Comparison of ENCODE assay signal across 13 cellular contexts in genomic region chr17:81494984-81495383, GRCh38. TPM values are rescaled to one million over a fixed set of nuclear protein-coding genes. Genes with fewer than 3 reads are reported as not detected.
DNase-seq lines count a peak whose midpoint lies in the region; ATAC-seq, FAIRE-seq and TF ChIP-seq lines count a peak whose summit lies in the region.
"Had no signal": no experiment of that assay in that cellular context is flagged by ENCODE, and none has a peak within 500 bp of the region (broad histone marks: within the 10 kb centered on the region; RNA-seq: fewer than 3 reads in every experiment).

No MANE protein-coding gene starts in this region.

- no peak for TF ChIP-seq EP300 in H1 (IDR thresholded peaks at IDR 0.05; ENCODE audit: borderline replicate concordance in 1 of 2, low read depth in 2 of 2, low read length in 2 of 2)

- H2BK5ac ChIP-seq in H1 (ENCODE audit: low read depth, low read length): no peak overlapping the region

- H3K27me3 Mint-ChIP-seq in effector memory CD8-positive, alpha-beta T cell: peaks cover 15 to 42% of the 10 kb centered on the region in 2 donors
- peaks cover 35% of the 10 kb centered on the region for H3K27me3 Mint-ChIP-seq in activated CD8-positive, alpha-beta memory T cell treated with anti-CD3 and anti-CD28 coated beads, Interleukin-2, amount 10 ng/mL, durations not matched to agents 7 days and 5 days

- no peaks in the 10 kb centered on the region for H3K79me1 ChIP-seq in H1 (ENCODE audit: low read depth, low read length)

- H2BK15ac ChIP-seq in H1 (ENCODE audit: low read length): no peak overlapping the region

- no peaks in the 10 kb centered on the region for H3K23me2 ChIP-seq in H1 (ENCODE audit: low read depth, low read length)

- POLR2A ChIA-PET in HCT116 (lab: Charles Lee) (interaction anchor here (1.1 to 1.5 kb wide), 2 partner anchors 13 kb away, joined by 4 to 7 read pairs; no protein-coding TSS in a partner anchor), H1 (lab: Charles Lee; ENCODE audit: partially characterized antibody) (interaction anchor here (35.8 kb wide), 1 partner anchor 21 kb away, joined by 1004 read pairs; the partner anchor contains the start of genes ACTG1 and FSCN2)

- no peaks in the 10 kb centered on the region for H3K9me3 Mint-ChIP-seq in effector memory CD8-positive, alpha-beta T cell
- H3K9me3 Mint-ChIP-seq in activated CD8-positive, alpha-beta memory T cell treated with anti-CD3 and anti-CD28 coated beads, Interleukin-2, amount 10 ng/mL, durations not matched to agents 7 days and 5 days (ENCODE audit: low read depth): no peaks in the 10 kb centered on the region
- H3K9me3 Mint-ChIP-seq: HFFc6 had no signal

- H2AFZ ChIP-seq in HCT116 (ENCODE audit: low read depth, low read length, poor library complexity, severe bottlenecking): no peak overlapping the region
- no peak overlapping the region for H2AFZ ChIP-seq in H1 (ENCODE audit: low read length)

- no peak overlapping the region for H3K23ac ChIP-seq in H1 (ENCODE audit: insufficient read length)

- H3K36me3 ChIP-seq in HCT116 (ENCODE audit: control insufficient read depth in 1 of 2, insufficient read depth in 2 of 2, low read length in 2 of 2): no peaks in the 10 kb centered on the region
- no peaks in the 10 kb centered on the region for H3K36me3 ChIP-seq in H1 (ENCODE audit: control insufficient read depth in 2 of 4, insufficient read depth in 4 of 4, low read length in 3 of 4)
- no peaks in the 10 kb centered on the region for H3K36me3 ChIP-seq in lower lobe of right lung
- H3K36me3 ChIP-seq: Peyer's patch, uterus had no signal

- peaks cover 12 to 33% of the 10 kb centered on the region in 2 experiments for H3K4me1 ChIP-seq in HCT116 (ENCODE audit: control insufficient read depth in 1 of 2, insufficient read depth in 2 of 2, low read length in 2 of 2)
- H3K4me1 ChIP-seq in H1 (replicated peaks in 1 of 4; ENCODE audit: control insufficient read depth in 3 of 4, insufficient read depth in 4 of 4, low read length in 3 of 4): peaks cover 3 to 16% (median 10%) of the 10 kb centered on the region in 4 experiments
- H3K4me1 ChIP-seq in lower lobe of right lung: peaks cover 12% of the 10 kb centered on the region
- H3K4me1 ChIP-seq: uterus had no signal

- H3K9ac ChIP-seq in HCT116 (ENCODE audit: low read length) (no peak overlapping the region), H1 (replicated peaks in 1 of 4; ENCODE audit: extremely low read depth in 1 of 4, low read depth in 3 of 4, low read length in 3 of 4) (no peak overlapping the region)

- no peak for FAIRE-seq in H1 (lab: Jason Lieb, UNC)

- ATAC-seq in HCT116: peak; percentile 77
- no peak for ATAC-seq in lower lobe of right lung
- ATAC-seq in effector memory CD8-positive, alpha-beta T cell (replicated peaks): no peak
- no peak for ATAC-seq in activated CD8-positive, alpha-beta memory T cell treated with anti-CD3 and anti-CD28 coated beads, Interleukin-2, amount 10 ng/mL, durations not matched to agents 7 days and 5 days

- DNase-seq in COR-L47 (lab: John Stamatoyannopoulos, UW): peak; percentile 76
- DNase-seq in HCT116 (ENCODE audit: low read depth, low spot score): no peak
- peak; percentile 51 for DNase-seq in NCI-H82 treated with DMSO at 0.1 percent for 48 hours (lab: John Stamatoyannopoulos, UW; ENCODE audit: unreplicated experiment)
- DNase-seq in H1 (ENCODE audit: low read depth in 1 of 2, low spot score in 2 of 2): no peak
- no peak for DNase-seq in GM20000 (ENCODE audit: low spot score)
- no peak for DNase-seq in lower lobe of right lung
- DNase-seq in effector memory CD8-positive, alpha-beta T cell: no peak
- no peak for DNase-seq in activated CD8-positive, alpha-beta memory T cell treated with anti-CD3 and anti-CD28 coated beads, Interleukin-2, amount 10 ng/mL, durations not matched to agents 7 days and 5 days
- DNase-seq: activated CD4-positive, alpha-beta T cell treated with anti-CD3 and anti-CD28 coated beads, Interleukin-2, amount 50 U/mL, for 4 hours; amniotic stem cell; HFFc6; Peyer's patch; uterus had no signal

- no peak for TF ChIP-seq RAD21 in HCT116 (IDR thresholded peaks at IDR 0.05; ENCODE audit: low read depth)
- no peak for TF ChIP-seq RAD21 in H1 (IDR thresholded peaks at IDR 0.05 in 1 of 2, conservative IDR thresholded peaks at IDR 0.05 in 1 of 2; ENCODE audit: low read depth in 2 of 2, low read length in 2 of 2)

- no peak overlapping the region for H2BK20ac ChIP-seq in H1 (ENCODE audit: low read length)

- H4K20me1 ChIP-seq in HCT116 (ENCODE audit: insufficient read depth) (no peaks in the 10 kb centered on the region), H1 (replicated peaks in 1 of 2; ENCODE audit: control insufficient read depth in 1 of 2, insufficient read depth in 2 of 2, low read length in 2 of 2) (no peaks in the 10 kb centered on the region)

- no peak overlapping the region for H3K14ac ChIP-seq in H1 (ENCODE audit: insufficient read length)

- BruUV-seq in HCT116 (replicated peaks; lab: Mats Ljungman, UMichigan): no TSS peak

- H3K27me3 ChIP-seq in HCT116 (ENCODE audit: insufficient read depth, low read length) (no peaks in the 10 kb centered on the region), H1 (replicated peaks in 1 of 4; ENCODE audit: control insufficient read depth in 3 of 4, extremely low read depth in 1 of 4, insufficient read depth in 3 of 4, low read length in 3 of 4) (peaks cover 0 to 5% (median 2%) of the 10 kb centered on the region in 4 experiments; a peak in 3 of 7 replicates), lower lobe of right lung (ENCODE audit: low read depth) (no peaks in the 10 kb centered on the region)
- H3K27me3 ChIP-seq: Peyer's patch, uterus had no signal

- no peak overlapping the region for H4K91ac ChIP-seq in H1 (replicated peaks; ENCODE audit: insufficient read length, low read length)

- no peak overlapping the region for H2BK12ac ChIP-seq in H1 (ENCODE audit: low read depth, low read length)

- H3K4ac ChIP-seq in H1 (replicated peaks; ENCODE audit: insufficient read length, low read depth, low read length): peak overlapping the region; percentile 4

- peaks cover 0 to 2% of the 10 kb centered on the region in 2 donors for H3K4me1 Mint-ChIP-seq in effector memory CD8-positive, alpha-beta T cell (ENCODE audit: low read depth in 2 of 2)
- no peaks in the 10 kb centered on the region for H3K4me1 Mint-ChIP-seq in activated CD8-positive, alpha-beta memory T cell treated with anti-CD3 and anti-CD28 coated beads, Interleukin-2, amount 10 ng/mL, durations not matched to agents 7 days and 5 days

- RAD21 ChIA-PET in HCT116 (lab: Charles Lee; ENCODE audit: low non-redundant PET in 1 of 2, low total read pairs in 2 of 2, uncharacterized antibody in 2 of 2, unreplicated experiment in 2 of 2): no interaction called here

- H3K4me3 Mint-ChIP-seq in effector memory CD8-positive, alpha-beta T cell: no peak overlapping the region
- H3K4me3 Mint-ChIP-seq in activated CD8-positive, alpha-beta memory T cell treated with anti-CD3 and anti-CD28 coated beads, Interleukin-2, amount 10 ng/mL, durations not matched to agents 7 days and 5 days: no peak overlapping the region
- H3K4me3 Mint-ChIP-seq: HFFc6 had no signal

- H3K9me3 ChIP-seq in HCT116 (ENCODE audit: control insufficient read depth in 1 of 2, insufficient read depth in 1 of 2, low read depth in 1 of 2, low read length in 2 of 2): no peaks in the 10 kb centered on the region
- H3K9me3 ChIP-seq in H1 (ENCODE audit: insufficient read depth in 2 of 2, low read depth in 1 of 2, low read length in 1 of 2): no peaks in the 10 kb centered on the region
- no peaks in the 10 kb centered on the region for H3K9me3 ChIP-seq in lower lobe of right lung
- H3K9me3 ChIP-seq: Peyer's patch, uterus had no signal

- no peak for TF ChIP-seq CTCF in HCT116 (IDR thresholded peaks at IDR 0.05 in 2 of 3, conservative IDR thresholded peaks at IDR 0.05 in 1 of 3; ENCODE audit: borderline replicate concordance in 1 of 3, insufficient read depth in 1 of 3, low read depth in 2 of 3, low read length in 2 of 3)
- no peak for TF ChIP-seq CTCF in H1 (IDR thresholded peaks at IDR 0.05; ENCODE audit: control extremely low read depth in 1 of 3, insufficient read depth in 1 of 3, low read depth in 1 of 3, low read length in 3 of 3)
- TF ChIP-seq CTCF in GM20000 (IDR thresholded peaks at IDR 0.05; ENCODE audit: extremely low read depth, missing control alignments): no peak
- no peak for TF ChIP-seq CTCF in lower lobe of right lung (IDR thresholded peaks at IDR 0.05)

- H3K27ac ChIP-seq in HCT116 (ENCODE audit: low read depth, low read length) (no peak overlapping the region), H1 (ENCODE audit: low read depth, low read length) (no peak overlapping the region), lower lobe of right lung (no peak overlapping the region)
- H3K27ac ChIP-seq: Peyer's patch, uterus had no signal

- no peak overlapping the region for H3K56ac ChIP-seq in H1 (replicated peaks; ENCODE audit: insufficient read length, low read depth, low read length)

- no peak overlapping the region for H3K18ac ChIP-seq in H1 (ENCODE audit: extremely low read depth, low read length)

- peak; percentile 13 for TF ChIP-seq POLR2A in HCT116 (IDR thresholded peaks at IDR 0.05; ENCODE audit: borderline replicate concordance, extremely low read depth, insufficient read depth, insufficient read length)
- no peak for TF ChIP-seq POLR2A in H1 (IDR thresholded peaks at IDR 0.05; ENCODE audit: control extremely low read depth in 1 of 2, low read depth in 2 of 2, low read length in 2 of 2)

- H3K4me3 ChIP-seq in HCT116 (replicated peaks in 1 of 2; ENCODE audit: low read depth in 1 of 2, low read length in 2 of 2): peak overlapping the region in 1 of 2 experiments; percentile 1; a peak in 1 of 4 replicates
- no peak overlapping the region for H3K4me3 ChIP-seq in H1 (ENCODE audit: extremely low read depth in 1 of 4, insufficient read depth in 2 of 4, low read depth in 3 of 4, low read length in 4 of 4)
- no peak overlapping the region for H3K4me3 ChIP-seq in lower lobe of right lung
- H3K4me3 ChIP-seq: Peyer's patch, uterus had no signal

- no peak overlapping the region for H4K8ac ChIP-seq in H1 (ENCODE audit: extremely low read depth, insufficient read depth, low read length)

- peaks cover 4% of the 10 kb centered on the region for H3K36me3 Mint-ChIP-seq in effector memory CD8-positive, alpha-beta T cell (ENCODE audit: insufficient read depth)
- no peaks in the 10 kb centered on the region for H3K36me3 Mint-ChIP-seq in activated CD8-positive, alpha-beta memory T cell treated with anti-CD3 and anti-CD28 coated beads, Interleukin-2, amount 10 ng/mL, durations not matched to agents 7 days and 5 days

- intact Hi-C loops in HCT116 (cut with micrococcal nuclease): no loop called here
- intact Hi-C loops in lower lobe of right lung (cut with DNase I): no loop called here

- H3K9me2 ChIP-seq in HCT116 (ENCODE audit: insufficient read depth): no peaks in the 10 kb centered on the region

- CTCF ChIA-PET in HCT116 (lab: Charles Lee) (no interaction called here), H1 (lab: Charles Lee; ENCODE audit: partially characterized antibody) (no interaction called here)
- CTCF ChIA-PET in activated CD8-positive, alpha-beta memory T cell treated with anti-CD3 and anti-CD28 coated beads, Interleukin-2, amount 10 ng/mL, durations not matched to agents 7 days and 5 days (lab: Charles Lee): no interaction called here

- H2BK120ac ChIP-seq in H1 (replicated peaks; ENCODE audit: low read depth, low read length): no peak overlapping the region

- WGBS in H1 (ENCODE audit: extremely low coverage in 1 of 2, insufficient coverage in 1 of 2, insufficient read length in 1 of 2, insufficient replicate concordance in 2 of 2, low coverage in 1 of 2, low lambda C conversion rate in 2 of 2, missing lambda C conversion rate in 1 of 2), 2 experiments: 82% methylated on average over 3 of the region's 3 CpGs; no CpG with 5 or more reads in 1 of the 2 experiments

- H4K5ac ChIP-seq in H1 (ENCODE audit: insufficient read length, low read depth, low read length): no peak overlapping the region

- no peak overlapping the region for H3K27ac Mint-ChIP-seq in effector memory CD8-positive, alpha-beta T cell
- H3K27ac Mint-ChIP-seq in activated CD8-positive, alpha-beta memory T cell treated with anti-CD3 and anti-CD28 coated beads, Interleukin-2, amount 10 ng/mL, durations not matched to agents 7 days and 5 days: no peak overlapping the region
- H3K27ac Mint-ChIP-seq: HFFc6 had no signal

- H3K79me2 ChIP-seq in HCT116 (ENCODE audit: insufficient read depth, low read length): no peaks in the 10 kb centered on the region
- H3K79me2 ChIP-seq in H1 (ENCODE audit: control insufficient read depth in 1 of 2, insufficient read depth in 2 of 2, low read length in 2 of 2): no peaks in the 10 kb centered on the region

- no peak overlapping the region for H2AK5ac ChIP-seq in H1 (ENCODE audit: low read depth, low read length)

- H3K4me2 ChIP-seq in HCT116 (ENCODE audit: low read length) (peak overlapping the region; percentile 39), H1 (ENCODE audit: insufficient read depth in 1 of 2, low read depth in 2 of 2, low read length in 2 of 2) (no peak overlapping the region)

RNA-seq across cellular contexts. Expression of gene ACTG1, which starts 17.6 kb away (rescaled TPM):
- total RNA-seq in HCT116 (2021; ENCODE audit: unreplicated experiment): 6,223 TPM
- 6,644 and 8,513 TPM in 2 replicates for polyA plus RNA-seq in HCT116 (2012)
- total RNA-seq in H1 (2021; fragmentation: NEBNext Ultra II Directional; extraction: Animal tissue kit (Norgen Biotek cat#: 25700)): 3,535 and 3,691 TPM in 2 replicates
- 5,010 and 7,420 TPM in 2 replicates for polyA plus RNA-seq in H1 (2011; rRNA removed)
- polyA plus RNA-seq in H1 (2011; cell fraction: cytosol; rRNA removed): 3,868 TPM
- 4,694 TPM for polyA plus RNA-seq in H1 (2011; cell fraction: nucleus; rRNA removed)
- 3,170 to 3,474 TPM (median 3,377 TPM) in 4 replicates for polyA plus RNA-seq in H1 (2012, experiment 1 of 2)
- polyA plus RNA-seq in H1 (2012, experiment 2 of 2): 3,649 TPM
- polyA plus RNA-seq in H1 (2013, experiment 1 of 2): 4,243 TPM
- polyA plus RNA-seq in H1 (2013, experiment 2 of 2): 4,284 TPM
- 1,111 and 1,306 TPM in 2 replicates for polyA minus RNA-seq in H1 (2011; rRNA and poly(A)+ RNA removed)
- polyA minus RNA-seq in H1 (2011; cell fraction: cytosol; rRNA and poly(A)+ RNA removed): 1,521 TPM
- 1,666 TPM for polyA minus RNA-seq in H1 (2011; cell fraction: nucleus; rRNA and poly(A)+ RNA removed)
- total RNA-seq in lower lobe of right lung: 1,821 TPM
- total RNA-seq in activated CD8-positive, alpha-beta memory T cell treated with anti-CD3 and anti-CD28 coated beads, Interleukin-2, amount 10 ng/mL, durations not matched to agents 7 days and 5 days: 1,000 to 10,000 TPM; 3,566 to 4,759 TPM

RNA-seq across cellular contexts. Expression of gene FSCN2, which starts 33.2 kb away (rescaled TPM):
- total RNA-seq in HCT116 (2021; ENCODE audit: unreplicated experiment): 10.1 TPM
- polyA plus RNA-seq in HCT116 (2012): 5.9 and 6.4 TPM in 2 replicates
- total RNA-seq in H1 (2021; fragmentation: NEBNext Ultra II Directional; extraction: Animal tissue kit (Norgen Biotek cat#: 25700)): 0.30 TPM in 1 of 2 replicates, not detected in the other
- polyA plus RNA-seq in H1 (2011; rRNA removed): 0.18 and 0.44 TPM in 2 replicates
- polyA plus RNA-seq in H1 (2011; cell fraction: cytosol; rRNA removed): 0.14 TPM
- 0.88 TPM for polyA plus RNA-seq in H1 (2011; cell fraction: nucleus; rRNA removed)
- polyA plus RNA-seq in H1 (2012, experiment 1 of 2): 0.12 to 0.43 TPM (median 0.30 TPM) in 4 replicates
- polyA plus RNA-seq in H1 (2012, experiment 2 of 2): 0.28 TPM
- not detected for polyA plus RNA-seq in H1 (2013, experiment 1 of 2)
- 0.07 TPM for polyA plus RNA-seq in H1 (2013, experiment 2 of 2)
- 0.09 and 0.10 TPM in 2 replicates for polyA minus RNA-seq in H1 (2011; rRNA and poly(A)+ RNA removed)
- polyA minus RNA-seq in H1 (2011; cell fraction: cytosol; rRNA and poly(A)+ RNA removed): not detected
- 0.90 TPM for polyA minus RNA-seq in H1 (2011; cell fraction: nucleus; rRNA and poly(A)+ RNA removed)
- total RNA-seq in lower lobe of right lung: 3.3 TPM
- total RNA-seq in activated CD8-positive, alpha-beta memory T cell treated with anti-CD3 and anti-CD28 coated beads, Interleukin-2, amount 10 ng/mL, durations not matched to agents 7 days and 5 days: under 1 TPM; 0.41 to 0.56 TPM

RNA-seq across cellular contexts. Expression of gene FAAP100, which starts 57.2 kb away (rescaled TPM):
- 53.4 TPM for total RNA-seq in HCT116 (2021; ENCODE audit: unreplicated experiment)
- 21.7 and 21.8 TPM in 2 replicates for polyA plus RNA-seq in HCT116 (2012)
- total RNA-seq in H1 (2021; fragmentation: NEBNext Ultra II Directional; extraction: Animal tissue kit (Norgen Biotek cat#: 25700)): 37.9 and 41.8 TPM in 2 replicates
- 23.2 and 33.1 TPM in 2 replicates for polyA plus RNA-seq in H1 (2011; rRNA removed)
- 28.9 TPM for polyA plus RNA-seq in H1 (2011; cell fraction: cytosol; rRNA removed)
- 69.4 TPM for polyA plus RNA-seq in H1 (2011; cell fraction: nucleus; rRNA removed)
- 17.1 to 31.4 TPM (median 28.6 TPM) in 4 replicates for polyA plus RNA-seq in H1 (2012, experiment 1 of 2)
- polyA plus RNA-seq in H1 (2012, experiment 2 of 2): 25.6 TPM
- 16.0 TPM for polyA plus RNA-seq in H1 (2013, experiment 1 of 2)
- 16.3 TPM for polyA plus RNA-seq in H1 (2013, experiment 2 of 2)
- polyA minus RNA-seq in H1 (2011; rRNA and poly(A)+ RNA removed): 13.3 and 19.4 TPM in 2 replicates
- polyA minus RNA-seq in H1 (2011; cell fraction: cytosol; rRNA and poly(A)+ RNA removed): 18.1 TPM
- polyA minus RNA-seq in H1 (2011; cell fraction: nucleus; rRNA and poly(A)+ RNA removed): 33.6 TPM
- 26.0 TPM for total RNA-seq in lower lobe of right lung
- 10 to 100 TPM; 39.8 to 44.5 TPM for total RNA-seq in activated CD8-positive, alpha-beta memory T cell treated with anti-CD3 and anti-CD28 coated beads, Interleukin-2, amount 10 ng/mL, durations not matched to agents 7 days and 5 days

Comparison
In these comparisons a context has a peak if more than half of its experiments do, and no peak if none do; other contexts are left out.
1. DNase-seq: peak in COR-L47 (single experiment) and NCI-H82 treated with DMSO at 0.1 percent for 48 hours (single experiment); none in HCT116 (single experiment), H1 (0 of 2), GM20000 (single experiment), lower lobe of right lung (single experiment), effector memory CD8-positive, alpha-beta T cell (0 of 3) and activated CD8-positive, alpha-beta memory T cell treated with anti-CD3 and anti-CD28 coated beads, Interleukin-2, amount 10 ng/mL, durations not matched to agents 7 days and 5 days (single experiment).